7 cellular contexts compared by ENCODE assay signal in genomic region chr5:163460562-163461176, GRCh38. TPM values are rescaled to one million over a fixed set of nuclear protein-coding genes. Genes with fewer than 3 reads are reported as not detected.
A peak's percentile ranks its signal among the peaks of the same experiment; 100 is the strongest.
DNase-seq lines count a peak whose midpoint lies in the region; ATAC-seq and TF ChIP-seq lines count a peak whose summit lies in the region.

A gene with protein sequence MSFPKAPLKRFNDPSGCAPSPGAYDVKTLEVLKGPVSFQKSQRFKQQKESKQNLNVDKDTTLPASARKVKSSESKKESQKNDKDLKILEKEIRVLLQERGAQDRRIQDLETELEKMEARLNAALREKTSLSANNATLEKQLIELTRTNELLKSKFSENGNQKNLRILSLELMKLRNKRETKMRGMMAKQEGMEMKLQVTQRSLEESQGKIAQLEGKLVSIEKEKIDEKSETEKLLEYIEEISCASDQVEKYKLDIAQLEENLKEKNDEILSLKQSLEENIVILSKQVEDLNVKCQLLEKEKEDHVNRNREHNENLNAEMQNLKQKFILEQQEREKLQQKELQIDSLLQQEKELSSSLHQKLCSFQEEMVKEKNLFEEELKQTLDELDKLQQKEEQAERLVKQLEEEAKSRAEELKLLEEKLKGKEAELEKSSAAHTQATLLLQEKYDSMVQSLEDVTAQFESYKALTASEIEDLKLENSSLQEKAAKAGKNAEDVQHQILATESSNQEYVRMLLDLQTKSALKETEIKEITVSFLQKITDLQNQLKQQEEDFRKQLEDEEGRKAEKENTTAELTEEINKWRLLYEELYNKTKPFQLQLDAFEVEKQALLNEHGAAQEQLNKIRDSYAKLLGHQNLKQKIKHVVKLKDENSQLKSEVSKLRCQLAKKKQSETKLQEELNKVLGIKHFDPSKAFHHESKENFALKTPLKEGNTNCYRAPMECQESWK (plus strand): TSS chr5:163460632. CDS start chr5:163460693, 61 bp downstream.

- POLR2A ChIA-PET in HCT116 (lab: Charles Lee) (interaction anchor here (1.0 to 5.0 kb wide), 9 partner anchors 9 to 45 kb away, joined by 3 to 34 read pairs (median 6); partner anchors contain the start of genes CCNG1 and MAT2B), RWPE1 (lab: Yijun Ruan, JAX; ENCODE audit: low non-redundant PET) (interaction anchor here (0.6 to 1.7 kb wide), 6 partner anchors 23 to 48 kb away, joined by 3 to 7 read pairs (median 6); partner anchors contain the start of genes CCNG1 and MAT2B)

- TF ChIP-seq RAD21 in HCT116 (IDR thresholded peaks at IDR 0.05; ENCODE audit: low read depth) = no peak

- peaks cover 46% of the 10 kb centered on the region for H3K4me1 Mint-ChIP-seq in osteocyte (ENCODE audit: unreplicated experiment)

- CTCF ChIA-PET in HCT116 (lab: Charles Lee) = interaction anchor here (0.7 to 2.2 kb wide), 3 partner anchors 23 to 52 kb away, joined by 3 to 6 read pairs (median 5); partner anchors contain the start of genes CCNG1 and MAT2B
- CTCF ChIA-PET in RWPE1 (lab: Yijun Ruan, JAX) = interaction anchor here (0.5 to 2.4 kb wide), 2 partner anchors 11 to 47 kb away, joined by 3 to 7 read pairs; no protein-coding TSS in a partner anchor

- no peaks in the 10 kb centered on the region for H4K20me1 ChIP-seq in HCT116 (ENCODE audit: insufficient read depth)

- no peaks in the 10 kb centered on the region for H3K27me3 Mint-ChIP-seq in osteocyte (ENCODE audit: unreplicated experiment)

- no peaks in the 10 kb centered on the region for H3K9me3 ChIP-seq in HCT116 (ENCODE audit: control insufficient read depth in 1 of 2, insufficient read depth in 1 of 2, low read depth in 1 of 2, low read length in 2 of 2)
- H3K9me3 ChIP-seq in endocrine pancreas (ENCODE audit: control insufficient read depth, low read length) = no peaks in the 10 kb centered on the region

- peak within 1 kb of the TSS; percentile 79 to 88 for H3K4me3 ChIP-seq in HCT116 (replicated peaks in 1 of 2; ENCODE audit: low read depth in 1 of 2, low read length in 2 of 2)
- H3K4me3 ChIP-seq in endocrine pancreas (ENCODE audit: control insufficient read depth, insufficient read depth, low read length) = peak within 1 kb of the TSS; percentile 98

- H3K79me2 ChIP-seq in HCT116 (ENCODE audit: insufficient read depth, low read length) = peaks cover 89% of the 10 kb centered on the region

- H3K4me2 ChIP-seq in HCT116 (ENCODE audit: low read length) = peak within 1 kb of the TSS; percentile 77

- peaks cover 7% of the 10 kb centered on the region for H3K36me3 Mint-ChIP-seq in osteocyte (ENCODE audit: unreplicated experiment)

- intact Hi-C loops in HCT116 (cut with micrococcal nuclease) = loop anchor here (2.0 kb wide), 1 partner anchor 44 kb away; the partner anchor contains the start of gene MAT2B

- H3K9me2 ChIP-seq in HCT116 (ENCODE audit: insufficient read depth) = no peaks in the 10 kb centered on the region

- BruUV-seq in HCT116 (replicated peaks; lab: Mats Ljungman, UMichigan) = TSS peak; percentile 92

- H3K36me3 ChIP-seq in HCT116 (ENCODE audit: control insufficient read depth in 1 of 2, insufficient read depth in 2 of 2, low read length in 2 of 2) = peaks cover 8 to 18% of the 10 kb centered on the region in 2 experiments
- no peaks in the 10 kb centered on the region for H3K36me3 ChIP-seq in endocrine pancreas (ENCODE audit: control insufficient read depth, insufficient read depth, low read length)

- no peak for TF ChIP-seq CTCF in HCT116 (IDR thresholded peaks at IDR 0.05 in 2 of 3, conservative IDR thresholded peaks at IDR 0.05 in 1 of 3; ENCODE audit: borderline replicate concordance in 1 of 3, insufficient read depth in 1 of 3, low read depth in 2 of 3, low read length in 2 of 3)
- no peak for TF ChIP-seq CTCF in RWPE1 (conservative IDR thresholded peaks at IDR 0.05; ENCODE audit: low read depth)
- TF ChIP-seq CTCF in osteocyte (IDR thresholded peaks at IDR 0.05) = no peak

- H3K27ac ChIP-seq in HCT116 (ENCODE audit: low read depth, low read length) = peak within 1 kb of the TSS; percentile 87
- H3K27ac ChIP-seq in RWPE1 = peak within 1 kb of the TSS; percentile 99

- H3K27me3 ChIP-seq in HCT116 (ENCODE audit: insufficient read depth, low read length) (no peaks in the 10 kb centered on the region), endocrine pancreas (ENCODE audit: control insufficient read depth, insufficient read depth, low read length) (no peaks in the 10 kb centered on the region)

- ATAC-seq in HCT116 (peak; percentile 15), HG02973 (IDR thresholded peaks at IDR 0.05; ENCODE audit: unreplicated experiment) (no peak)

- H2AFZ ChIP-seq in HCT116 (ENCODE audit: low read depth, low read length, poor library complexity, severe bottlenecking) = no peak within 1 kb of the TSS

- H3K4me1 ChIP-seq in HCT116 (ENCODE audit: control insufficient read depth in 1 of 2, insufficient read depth in 2 of 2, low read length in 2 of 2) (peaks cover 7 to 25% of the 10 kb centered on the region in 2 experiments; a peak in 3 of 4 replicates), endocrine pancreas (ENCODE audit: control insufficient read depth, insufficient read depth, low read length) (peaks cover 5% of the 10 kb centered on the region)

- RAD21 ChIA-PET in HCT116 (lab: Charles Lee; ENCODE audit: low non-redundant PET in 1 of 2, low total read pairs in 2 of 2, uncharacterized antibody in 2 of 2, unreplicated experiment in 2 of 2) = no interaction called here

- H3K9me3 Mint-ChIP-seq in osteocyte (ENCODE audit: unreplicated experiment) = no peaks in the 10 kb centered on the region

- DNase-seq in Daoy (ENCODE audit: low read depth) = no peak
- DNase-seq in HCT116 (ENCODE audit: low read depth, low spot score) = no peak
- no peak for DNase-seq in RWPE1 (ENCODE audit: low spot score)
- no peak for DNase-seq in osteocyte (ENCODE audit: extremely low spot score, unreplicated experiment)
- DNase-seq in foreskin melanocyte = no peak

- peak within 1 kb of the TSS; percentile 100 for H3K27ac Mint-ChIP-seq in osteocyte (ENCODE audit: unreplicated experiment)

- peak; percentile 80 for TF ChIP-seq POLR2A in HCT116 (IDR thresholded peaks at IDR 0.05; ENCODE audit: borderline replicate concordance, extremely low read depth, insufficient read depth, insufficient read length)

- H3K9ac ChIP-seq in HCT116 (ENCODE audit: low read length) (peak within 1 kb of the TSS; percentile 97), endocrine pancreas (ENCODE audit: control insufficient read depth, insufficient read depth, low read length) (peak within 1 kb of the TSS; percentile 93)

- H3K4me3 Mint-ChIP-seq in osteocyte (ENCODE audit: unreplicated experiment) = peak within 1 kb of the TSS; percentile 96

TF ChIP-seq in HCT116, 20 proteins besides CTCF, POLR2A, EP300 and RAD21:
- peak; percentile 85 for TF ChIP-seq POLR2AphosphoS5 (IDR thresholded peaks at IDR 0.05; ENCODE audit: low read depth, low read length)
- peak; percentile 86 for TF ChIP-seq SIN3A (IDR thresholded peaks at IDR 0.05; ENCODE audit: low read depth)
- TF ChIP-seq ELF1 (IDR thresholded peaks at IDR 0.05; ENCODE audit: borderline replicate concordance, low read depth) = no peak
- TF ChIP-seq ZBTB33 (IDR thresholded peaks at IDR 0.05; ENCODE audit: extremely low read depth, insufficient replicate concordance, low read length) = no peak
- 0 out of 2 replicates have a peak, but pooled peaks have one; percentile 9 for TF ChIP-seq EGR1 (IDR thresholded peaks at IDR 0.05; ENCODE audit: low read depth)
- no peak; the same call in none of the 2 replicates for TF ChIP-seq MAX (IDR thresholded peaks at IDR 0.05)
TF ChIP-seq in HCT116: peak in this region for 3.

RNA-seq across cellular contexts. Expression of the gene that starts here (rescaled TPM):
- total RNA-seq in Daoy (2014; rRNA removed; shearing (Covaris generic)) = 78.3 and 106 TPM in 2 replicates
- 54.9 TPM for total RNA-seq in HCT116 (2021; ENCODE audit: unreplicated experiment)
- polyA plus RNA-seq in HCT116 (2012) = 17.9 and 33.2 TPM in 2 replicates
- 4.5 and 5.5 TPM in 2 replicates for total RNA-seq in osteocyte
